1 cellular context compared by ENCODE assay signal in genomic region chr6:27129095-27129815, GRCh38.
TF ChIP-seq lines count a peak whose summit lies in the region.

No MANE protein-coding gene starts in this region.

TF ChIP-seq in K562, 482 proteins besides CTCF, POLR2A, EP300 and RAD21 (continued from another document and continues in another):
- no peak for TF ChIP-seq ZNF398 (CRISPR knock-in tag; IDR thresholded peaks at IDR 0.05)
- no peak for TF ChIP-seq CCAR2 (IDR thresholded peaks at IDR 0.05; ENCODE audit: low read depth, low read length)
- TF ChIP-seq RBFOX2 (IDR thresholded peaks at IDR 0.05; ENCODE audit: low read depth, low read length), result peak; percentile 55; the same call in 1 of the 2 replicates
- no peak for TF ChIP-seq ZNF23 (CRISPR knock-in tag; IDR thresholded peaks at IDR 0.05)
- TF ChIP-seq IRF1 (CRISPR knock-in tag; IDR thresholded peaks at IDR 0.05; ENCODE audit: borderline replicate concordance), result no peak
- peak; percentile 47 to 56 for TF ChIP-seq KDM1A (IDR thresholded peaks at IDR 0.05)
- peak; percentile 9; the same call in 1 of the 2 replicates for TF ChIP-seq ZNF592 (IDR thresholded peaks at IDR 0.05)
- peak; percentile 36 for TF ChIP-seq ZFP36 (IDR thresholded peaks at IDR 0.05; ENCODE audit: low read depth, low read length, partially characterized antibody)
- TF ChIP-seq NFXL1 (CRISPR knock-in tag; IDR thresholded peaks at IDR 0.05), result no peak
- TF ChIP-seq SMARCC2 (IDR thresholded peaks at IDR 0.05; ENCODE audit: low read depth), result no peak
- no peak for TF ChIP-seq ZNF444 (CRISPR knock-in tag; IDR thresholded peaks at IDR 0.05)
- TF ChIP-seq U2AF1 (optimal IDR thresholded peaks at IDR 0.05; ENCODE audit: low read depth, low read length), result peak; percentile 22
- no peak for TF ChIP-seq TBL1XR1 (IDR thresholded peaks at IDR 0.05; ENCODE audit: low read length in 2 of 2)
- TF ChIP-seq SRF (CRISPR knock-in tag; IDR thresholded peaks at IDR 0.05), result peak; percentile 93 to 99; a peak in 3 of 4 replicates
- no peak for TF ChIP-seq BMI1 (IDR thresholded peaks at IDR 0.05; ENCODE audit: low read length)
- TF ChIP-seq PKNOX1 (IDR thresholded peaks at IDR 0.05), result peak; percentile 87
- peak; percentile 29; the same call in 1 of the 2 replicates for TF ChIP-seq CGGBP1 (CRISPR knock-in tag; IDR thresholded peaks at IDR 0.05)
- TF ChIP-seq MYC (IDR thresholded peaks at IDR 0.05; ENCODE audit: low read depth, low read length), result no peak
- TF ChIP-seq MYC (CRISPR knock-in tag; IDR thresholded peaks at IDR 0.05; ENCODE audit: borderline replicate concordance, low read depth), result no peak
- TF ChIP-seq FIP1L1 (IDR thresholded peaks at IDR 0.05; ENCODE audit: low read depth, low read length, poor library complexity, severe bottlenecking), result peak; percentile 6
- TF ChIP-seq ZNF609 (CRISPR knock-in tag; IDR thresholded peaks at IDR 0.05; ENCODE audit: borderline replicate concordance), result 0 out of 2 replicates have a peak, but pooled peaks have one; percentile 79
- TF ChIP-seq RFX7 (CRISPR knock-in tag; IDR thresholded peaks at IDR 0.05), result no peak
- peak in 1 of 2 experiments; percentile 66; a peak in 1 of 4 replicates for TF ChIP-seq SIN3A (IDR thresholded peaks at IDR 0.05; ENCODE audit: borderline replicate concordance in 2 of 2, control insufficient read depth in 1 of 2, low read depth in 2 of 2, low read length in 2 of 2)
- no peak for TF ChIP-seq PPARD (CRISPR knock-in tag; IDR thresholded peaks at IDR 0.05)
- TF ChIP-seq MEF2D (tag; conservative IDR thresholded peaks at IDR 0.05; ENCODE audit: low read depth), result peak; percentile 48; the same call in 1 of the 2 replicates
- TF ChIP-seq ZBTB11 (CRISPR knock-in tag; IDR thresholded peaks at IDR 0.05), result 0 out of 6 replicates have a peak, but pooled peaks of 1 of the 3 experiments have one; percentile 27
- no peak for TF ChIP-seq RREB1 (CRISPR knock-in tag; IDR thresholded peaks at IDR 0.05)
- 0 out of 2 replicates have a peak, but pooled peaks have one; percentile 6 for TF ChIP-seq HINFP (tag; conservative IDR thresholded peaks at IDR 0.05; ENCODE audit: low read depth)
- peak; percentile 32; the same call in 1 of the 2 replicates for TF ChIP-seq ZNF197 (CRISPR knock-in tag; IDR thresholded peaks at IDR 0.05; ENCODE audit: low read depth)
